Comparison of ENCODE assay signal across 7 cellular contexts in the genomic region with DNA sequence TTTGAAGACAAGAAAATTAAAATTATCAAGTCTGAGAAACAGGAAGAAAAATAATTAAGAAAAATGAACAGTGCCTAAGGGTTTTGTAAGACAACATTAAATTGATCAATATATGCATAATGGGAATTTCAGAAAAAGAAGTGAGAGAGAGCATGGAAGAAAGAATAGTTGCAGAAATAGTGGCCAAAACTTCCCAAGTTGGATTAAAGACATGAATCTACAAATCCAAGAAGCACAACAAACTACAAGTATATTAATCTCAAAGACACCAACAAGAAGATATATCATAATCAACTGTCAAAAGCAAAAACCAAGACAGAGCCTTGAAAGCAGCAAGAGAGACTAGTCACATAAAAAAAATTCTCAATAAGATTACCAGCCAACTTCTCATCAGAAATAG.
"Had no signal": no experiment of that assay in that cellular context is flagged by ENCODE, and none has a peak within 500 bp of the region (broad histone marks: within the 10 kb centered on the region; RNA-seq: fewer than 3 reads in every experiment).

No MANE protein-coding gene starts in this region.

- H3K9ac ChIP-seq: KMS-11 had no signal

- H3K27ac ChIP-seq: HL-60, KMS-11 had no signal

- H3K4me2 ChIP-seq: KMS-11 had no signal

- FAIRE-seq: HTR-8/SVneo, K562 had no signal

- H3K4me3 ChIP-seq: K562 had no signal

- ATAC-seq: K562 had no signal

- DNase-seq: IMR-90, KBM-7, KG1 had no signal
